Comparison of ENCODE assay signal across 14 cellular contexts in genomic region chr7:138244606-138245005, GRCh38.
"Had no signal": no experiment of that assay in that cellular context is flagged by ENCODE, and none has a peak within 500 bp of the region (broad histone marks: within the 10 kb centered on the region; RNA-seq: fewer than 3 reads in every experiment).

No MANE protein-coding gene starts in this region.

- H3K9me3 Mint-ChIP-seq: activated T-helper 1 cell treated with anti-CD3 and anti-CD28 coated beads, Interleukin-12 subunit alpha, Interleukin-12 subunit beta, Interleukin-2, Interleukin-4 antibody, amounts not matched to agents 30 ng/mL and 10 ng/mL and 1 ng/mL, durations not matched to agents 14 hours and 24 hours and 36 hours had no signal

- H3K27me3 ChIP-seq: brain microvascular endothelial cell, foreskin keratinocyte, suprapubic skin, upper lobe of right lung had no signal

- H3K36me3 ChIP-seq: brain microvascular endothelial cell, suprapubic skin, upper lobe of right lung had no signal

- H3K27me3 Mint-ChIP-seq: activated naive CD8-positive, alpha-beta T cell treated with anti-CD3 and anti-CD28 coated beads, Interleukin-2, amount 10 ng/mL, durations not matched to agents 7 days and 5 days; stimulated activated naive CD8-positive, alpha-beta T cell treated with anti-CD3 and anti-CD28 coated beads, Interleukin-15, Interleukin-2, amounts not matched to agents 100 ng/mL and 50 ng/mL, for 24 hours had no signal

- H3K4me3 ChIP-seq: skin epidermis, suprapubic skin, upper lobe of right lung had no signal

- H3K9me3 ChIP-seq: suprapubic skin had no signal

- ATAC-seq: activated CD4-positive, CD25-positive, alpha-beta regulatory T cell treated with anti-CD3 and anti-CD28 coated beads, Interleukin-2, amount 50 U/mL, for 24 hours; foreskin keratinocyte; naive thymus-derived CD8-positive, alpha-beta T cell; upper lobe of right lung had no signal

- H3K4me1 Mint-ChIP-seq: activated naive CD8-positive, alpha-beta T cell treated with anti-CD3 and anti-CD28 coated beads, Interleukin-2, amount 10 ng/mL, durations not matched to agents 7 days and 5 days; naive thymus-derived CD8-positive, alpha-beta T cell had no signal

- H3K36me3 Mint-ChIP-seq: activated naive CD8-positive, alpha-beta T cell treated with anti-CD3 and anti-CD28 coated beads, Interleukin-2, amount 10 ng/mL, durations not matched to agents 7 days and 5 days had no signal

- H3K27ac ChIP-seq: brain microvascular endothelial cell, foreskin keratinocyte, skin epidermis, suprapubic skin, upper lobe of right lung had no signal

- H3K4me3 Mint-ChIP-seq: activated naive CD8-positive, alpha-beta T cell treated with anti-CD3 and anti-CD28 coated beads, Interleukin-2, amount 10 ng/mL, durations not matched to agents 7 days and 5 days; activated T-helper 1 cell treated with anti-CD3 and anti-CD28 coated beads, Interleukin-12 subunit alpha, Interleukin-12 subunit beta, Interleukin-2, Interleukin-4 antibody, amounts not matched to agents 30 ng/mL and 10 ng/mL and 1 ng/mL, durations not matched to agents 14 hours and 24 hours and 36 hours; naive thymus-derived CD8-positive, alpha-beta T cell; stimulated activated naive CD8-positive, alpha-beta T cell treated with anti-CD3 and anti-CD28 coated beads, Interleukin-15, Interleukin-2, amounts not matched to agents 100 ng/mL and 50 ng/mL, for 24 hours had no signal

- H3K27ac Mint-ChIP-seq: activated naive CD8-positive, alpha-beta T cell treated with anti-CD3 and anti-CD28 coated beads, Interleukin-2, amount 10 ng/mL, durations not matched to agents 7 days and 5 days; activated T-helper 1 cell treated with anti-CD3 and anti-CD28 coated beads, Interleukin-12 subunit alpha, Interleukin-12 subunit beta, Interleukin-2, Interleukin-4 antibody, amounts not matched to agents 30 ng/mL and 10 ng/mL and 1 ng/mL, durations not matched to agents 14 hours and 24 hours and 36 hours; naive thymus-derived CD8-positive, alpha-beta T cell; stimulated activated naive CD8-positive, alpha-beta T cell treated with anti-CD3 and anti-CD28 coated beads, Interleukin-15, Interleukin-2, amounts not matched to agents 100 ng/mL and 50 ng/mL, for 24 hours had no signal

- DNase-seq: activated naive CD8-positive, alpha-beta T cell treated with anti-CD3 and anti-CD28 coated beads, Interleukin-2, amount 10 ng/mL, durations not matched to agents 7 days and 5 days; brain microvascular endothelial cell; effector CD8-positive, alpha-beta T cell; foreskin keratinocyte; head of caudate nucleus; islet precursor cell; naive thymus-derived CD8-positive, alpha-beta T cell; nucleus accumbens; upper lobe of right lung had no signal

- H3K4me1 ChIP-seq: foreskin keratinocyte, suprapubic skin, upper lobe of right lung had no signal
